In the genomic region with DNA sequence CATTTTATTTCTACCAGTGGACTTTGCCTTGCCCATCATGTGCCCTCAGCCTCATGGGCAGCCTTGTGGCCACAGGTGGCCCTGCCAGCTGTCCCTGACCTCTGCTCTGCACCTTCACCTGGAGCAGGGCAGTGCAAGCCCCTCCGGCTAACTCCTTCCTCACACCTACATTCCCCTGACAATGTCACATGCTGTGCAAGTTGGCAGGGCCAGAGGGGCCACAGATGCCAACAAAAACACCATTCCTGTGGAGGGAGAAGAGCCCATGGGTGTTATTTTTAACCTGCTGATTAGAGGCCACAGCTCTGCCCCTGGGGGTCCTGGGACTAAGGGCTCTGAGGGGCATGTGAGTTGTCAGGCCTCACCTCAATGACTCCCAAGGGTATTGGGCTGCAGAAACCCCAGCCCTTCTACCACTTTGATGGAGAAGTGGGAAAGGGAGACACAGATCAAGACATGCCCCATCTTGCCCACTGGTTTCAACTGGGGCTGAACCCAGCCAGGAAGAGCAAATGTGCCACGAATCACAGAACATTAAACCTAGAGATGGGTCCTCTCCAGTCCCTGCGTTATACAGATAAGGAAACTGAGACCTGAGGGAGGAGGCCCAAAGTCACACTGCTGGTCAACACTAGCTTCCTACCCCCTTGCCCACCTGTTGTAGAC, we compare ENCODE assay signal across 1 cellular context.
TF ChIP-seq lines count a peak whose summit lies in the region.

No MANE protein-coding gene starts in this region.

TF ChIP-seq in HepG2, 621 proteins besides CTCF, POLR2A, EP300 and RAD21 (continued from another document):
- no peak for TF ChIP-seq HMGA1 (CRISPR knock-in tag; conservative IDR thresholded peaks at IDR 0.05)
- no peak for TF ChIP-seq ZNF20 (CRISPR knock-in tag; IDR thresholded peaks at IDR 0.05)
- 0 out of 2 replicates have a peak, but pooled peaks have one; percentile 3 for TF ChIP-seq ZBTB3 (CRISPR knock-in tag; IDR thresholded peaks at IDR 0.05; ENCODE audit: borderline replicate concordance, low read depth)
- TF ChIP-seq PHB2 (IDR thresholded peaks at IDR 0.05; ENCODE audit: partially characterized antibody), result no peak
- no peak for TF ChIP-seq ZNF121 (CRISPR knock-in tag; IDR thresholded peaks at IDR 0.05)
- TF ChIP-seq, protein P1, sequence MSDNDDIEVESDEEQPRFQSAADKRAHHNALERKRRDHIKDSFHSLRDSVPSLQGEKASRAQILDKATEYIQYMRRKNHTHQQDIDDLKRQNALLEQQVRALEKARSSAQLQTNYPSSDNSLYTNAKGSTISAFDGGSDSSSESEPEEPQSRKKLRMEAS (IDR thresholded peaks at IDR 0.05), result peak; percentile 69; the same call in 1 of the 2 replicates
- TF ChIP-seq ZNF274 (CRISPR knock-in tag; IDR thresholded peaks at IDR 0.05), result no peak
- no peak for TF ChIP-seq POLR2G (IDR thresholded peaks at IDR 0.05; ENCODE audit: low read depth, low read length)
